In the genomic region with DNA sequence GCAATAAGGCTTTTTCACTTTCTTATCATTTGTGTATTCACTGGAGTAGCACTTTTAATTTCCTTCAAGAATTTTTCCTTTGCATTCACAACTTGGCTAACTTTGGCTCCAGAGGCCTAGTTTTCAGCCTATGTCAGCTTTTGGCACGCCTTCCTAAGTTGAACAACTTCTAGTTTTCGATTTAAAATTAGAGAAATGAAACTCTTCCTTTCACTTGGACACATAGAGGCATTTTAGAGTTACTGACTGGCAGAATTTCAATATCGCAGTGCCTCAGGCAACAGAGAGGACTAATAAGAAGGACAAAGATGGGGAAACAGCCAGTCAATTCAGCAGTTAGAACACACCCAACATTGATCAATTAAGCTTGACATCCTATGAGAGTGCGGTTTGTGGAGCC, we compare ENCODE assay signal across 23 cellular contexts.
A peak's percentile ranks its signal among the peaks of the same experiment; 100 is the strongest.
DNase-seq lines count a peak whose midpoint lies in the region; ATAC-seq, FAIRE-seq and TF ChIP-seq lines count a peak whose summit lies in the region.
"Had no signal": no experiment of that assay in that cellular context is flagged by ENCODE, and none has a peak within 500 bp of the region (broad histone marks: within the 10 kb centered on the region; RNA-seq: fewer than 3 reads in every experiment).

No MANE protein-coding gene starts in this region.

- no peak overlapping the region for H3K4ac ChIP-seq in H9 (ENCODE audit: low read depth, low read length)

- 0 out of 2 replicates have a peak overlapping the region, but pooled peaks have one; percentile 3 for H2AFZ ChIP-seq in GM23338
- no peak overlapping the region for H2AFZ ChIP-seq in GM12878 (ENCODE audit: control insufficient read depth, low read depth, low read length)
- H2AFZ ChIP-seq in H9 (ENCODE audit: low read length), result no peak overlapping the region
- H2AFZ ChIP-seq: PC-9 had no signal

- H3K4me1 Mint-ChIP-seq in GM23338 (no peaks in the 10 kb centered on the region), H9 (peaks cover 0 to 3% of the 10 kb centered on the region in 2 experiments; a peak in 1 of 4 replicates)
- H3K4me1 Mint-ChIP-seq: CD4-positive, alpha-beta memory T cell had no signal

- H2BK15ac ChIP-seq in H9 (ENCODE audit: low read depth, low read length), result no peak overlapping the region

- no peak overlapping the region for H2AK5ac ChIP-seq in H9 (ENCODE audit: insufficient read length, low read length)

- no peak overlapping the region for H2BK120ac ChIP-seq in H9 (ENCODE audit: low read depth, low read length, poor library complexity, severe bottlenecking)

- no peaks in the 10 kb centered on the region for H3F3A ChIP-seq in GM23338 (replicated peaks; ENCODE audit: low read depth)

- no peak for ATAC-seq in GM23338
- peak; percentile 45 for ATAC-seq in GM12878
- ATAC-seq: SK-N-SH treated with all-trans-retinoic acid at 6 μM for 48 hours had no signal

- no TSS peak for BruUV-seq in GM12878 (replicated peaks; lab: Mats Ljungman, UMichigan)

- no peaks in the 10 kb centered on the region for H3K9me2 ChIP-seq in GM23338 (ENCODE audit: insufficient read depth)

- H3K4me3 Mint-ChIP-seq in GM23338 (no peak overlapping the region), H9 (no peak overlapping the region)
- H3K4me3 Mint-ChIP-seq: CD4-positive, alpha-beta memory T cell had no signal

- FAIRE-seq in GM12878 (lab: Jason Lieb, UNC), result no peak
- FAIRE-seq: A204.1, GM12892 had no signal

- H3K4me3 ChIP-seq in GM23338 (no peak overlapping the region), GM12878 (no peak overlapping the region)
- H3K4me3 ChIP-seq: BLaER1, MG63, PC-9 had no signal

- no peak overlapping the region for H3K14ac ChIP-seq in H9 (ENCODE audit: insufficient read depth, low read length)

- DNase-seq in GM23338 (ENCODE audit: low spot score) (no peak), NOMO-1 treated with DMSO at 0.1 percent for 48 hours (lab: John Stamatoyannopoulos, UW; ENCODE audit: unreplicated experiment) (peak; percentile 85), GM12878 (ENCODE audit: low read depth, low spot score) (no peak), midbrain (lab: John Stamatoyannopoulos, UW) (peak; percentile 11), ureter (ENCODE audit: low spot score) (no peak), H9 (no peak), NCI-H1417 treated with DMSO at 0.1 percent for 48 hours (lab: John Stamatoyannopoulos, UW) (no peak)
- DNase-seq in stimulated activated CD4-positive, alpha-beta T cell treated with anti-CD3 and anti-CD28 coated beads, Interleukin-12 subunit alpha, Interleukin-12 subunit beta, amount 100 ng/mL, for 4 hours, result no peak
- DNase-seq: CD4-positive, alpha-beta memory T cell; DMS153; MG63; NCI-H1105 treated with DMSO at 0.1 percent for 48 hours; NCI-H1694; NCI-H2081 treated with DMSO at 0.1 percent for 48 hours; NCI-H2171 treated with DMSO at 0.1 percent for 48 hours; NCI-H524 treated with DMSO at 0.1 percent for 48 hours; NCI-H82; PC-9; SIG-M5 had no signal

- H3K36me3 Mint-ChIP-seq in GM23338 (ENCODE audit: low read depth) (no peaks in the 10 kb centered on the region), H9 (ENCODE audit: insufficient read depth in 1 of 3, low read depth in 3 of 3) (no peaks in the 10 kb centered on the region)
- H3K36me3 Mint-ChIP-seq: CD4-positive, alpha-beta memory T cell had no signal

- in situ Hi-C loops in GM12878 (cut with MboI), result no loop called here

- CTCF ChIA-PET in GM12878 (lab: Yijun Ruan, JAX), result interaction anchor here (1.0 kb wide), 1 partner anchor 10 kb away, joined by 3 read pairs; no protein-coding TSS in a partner anchor

- H3K4me1 ChIP-seq in GM23338 (ENCODE audit: insufficient read depth) (no peaks in the 10 kb centered on the region), GM12878 (ENCODE audit: control insufficient read depth, insufficient read depth, low read length) (no peaks in the 10 kb centered on the region), H9 (ENCODE audit: insufficient read depth, low read length) (no peaks in the 10 kb centered on the region)
- H3K4me1 ChIP-seq: BLaER1 had no signal

- no peak overlapping the region for H3K23ac ChIP-seq in H9 (ENCODE audit: insufficient read length, low read depth, low read length)

- H3K9me3 ChIP-seq in GM12878 (replicated peaks; ENCODE audit: control insufficient read depth, insufficient read depth, low read length) (no peaks in the 10 kb centered on the region), H9 (ENCODE audit: control insufficient read depth, low read depth, low read length) (no peaks in the 10 kb centered on the region)
- H3K9me3 ChIP-seq: BLaER1, MG63 had no signal

- H3K27ac ChIP-seq in GM23338 (ENCODE audit: low read depth), result no peak overlapping the region
- no peak overlapping the region for H3K27ac ChIP-seq in GM12878 (ENCODE audit: control insufficient read depth, insufficient read depth)
- H3K27ac ChIP-seq in H9 (ENCODE audit: insufficient read length, low read depth, low read length), result no peak overlapping the region
- H3K27ac ChIP-seq: BLaER1, PC-9 had no signal

- H4K5ac ChIP-seq in H9 (ENCODE audit: insufficient read length, low read depth, low read length), result no peak overlapping the region

- POLR2A ChIA-PET in GM12878 (lab: Charles Lee), result no interaction called here

- TF ChIP-seq RAD21 in GM12878 (IDR thresholded peaks at IDR 0.05; ENCODE audit: insufficient read depth, low read depth, low read length), result no peak

- no peaks in the 10 kb centered on the region for H3K23me2 ChIP-seq in H9 (ENCODE audit: insufficient read length, low read depth, low read length, poor library complexity, severe bottlenecking)

- H3K79me2 ChIP-seq in GM23338 (replicated peaks; ENCODE audit: insufficient read depth) (no peaks in the 10 kb centered on the region), GM12878 (ENCODE audit: control insufficient read depth, insufficient read depth, low read length) (no peaks in the 10 kb centered on the region), H9 (ENCODE audit: insufficient read depth, low read length) (no peaks in the 10 kb centered on the region)

- H3K27me3 Mint-ChIP-seq in GM23338 (ENCODE audit: insufficient read depth, low read depth, poor library complexity), result no peaks in the 10 kb centered on the region
- no peaks in the 10 kb centered on the region for H3K27me3 Mint-ChIP-seq in H9 (ENCODE audit: low read depth)
- H3K27me3 Mint-ChIP-seq: CD4-positive, alpha-beta memory T cell had no signal

- no peaks in the 10 kb centered on the region for H3K79me1 ChIP-seq in H9 (ENCODE audit: insufficient read depth, low read depth, low read length, poor library complexity, severe bottlenecking)

- TF ChIP-seq POLR2A in GM12878 (IDR thresholded peaks at IDR 0.05; ENCODE audit: low read depth, low read length), result no peak

- no peak overlapping the region for H3K18ac ChIP-seq in H9 (ENCODE audit: insufficient read length, low read depth, low read length)

- H4K8ac ChIP-seq in H9 (replicated peaks; ENCODE audit: insufficient read length, low read depth, low read length), result no peak overlapping the region

- RAD21 ChIA-PET in GM12878 (lab: Charles Lee; ENCODE audit: unreplicated experiment), result interaction anchor here (1.2 kb wide), 1 partner anchor 21 kb away, joined by 3 read pairs; no protein-coding TSS in a partner anchor

- WGBS in GM12878 (ENCODE audit: insufficient coverage, insufficient replicate concordance, low lambda C conversion rate, missing lambda C conversion rate), result 26% methylated on average over 4 of the region's 4 CpGs
- WGBS in H9 (ENCODE audit: extremely low coverage, insufficient read length, low lambda C conversion rate), result no CpG with 5 or more reads among the region's 4 CpGs

- H4K20me1 ChIP-seq in GM23338 (replicated peaks; ENCODE audit: insufficient read depth) (no peaks in the 10 kb centered on the region), GM12878 (ENCODE audit: control insufficient read depth, insufficient read depth) (no peaks in the 10 kb centered on the region), H9 (ENCODE audit: control insufficient read depth, insufficient read depth, insufficient read length) (no peaks in the 10 kb centered on the region)
- H4K20me1 ChIP-seq: BLaER1 had no signal

- no peak overlapping the region for H4K91ac ChIP-seq in H9 (ENCODE audit: insufficient read length, low read depth, low read length)

- H3K36me3 ChIP-seq in GM23338 (ENCODE audit: insufficient read depth) (no peaks in the 10 kb centered on the region), GM12878 (ENCODE audit: control insufficient read depth in 2 of 2, insufficient read depth in 2 of 2, low read length in 1 of 2) (no peaks in the 10 kb centered on the region)
- H3K36me3 ChIP-seq: BLaER1, MG63 had no signal

- no peak overlapping the region for H3K9ac ChIP-seq in GM12878 (ENCODE audit: control insufficient read depth, insufficient read depth, low read length)
- no peak overlapping the region for H3K9ac ChIP-seq in H9 (ENCODE audit: extremely low read depth, insufficient read length, low read length)
- H3K9ac ChIP-seq: BLaER1 had no signal

- SMC1A ChIA-PET in GM12878 (lab: Charles Lee; ENCODE audit: uncharacterized antibody, unreplicated experiment), result interaction anchor here (1.0 to 2.0 kb wide), 4 partner anchors 9 to 20 kb away, joined by 3 to 8 read pairs (median 4); no protein-coding TSS in a partner anchor

- H3K27ac Mint-ChIP-seq in GM23338, result no peak overlapping the region
- no peak overlapping the region for H3K27ac Mint-ChIP-seq in H9
- H3K27ac Mint-ChIP-seq: CD4-positive, alpha-beta memory T cell had no signal

- no peak overlapping the region for H2BK20ac ChIP-seq in H9 (ENCODE audit: low read depth, low read length, poor library complexity, severe bottlenecking)

- H3K27me3 ChIP-seq in GM23338 (ENCODE audit: insufficient read depth) (no peaks in the 10 kb centered on the region), GM12878 (replicated peaks in 1 of 2; ENCODE audit: control insufficient read depth in 2 of 2, insufficient read depth in 2 of 2, low read length in 1 of 2) (no peaks in the 10 kb centered on the region), H9 (ENCODE audit: insufficient read depth, low read length) (no peaks in the 10 kb centered on the region)
- H3K27me3 ChIP-seq: BLaER1, MG63 had no signal

- H2BK5ac ChIP-seq in H9 (ENCODE audit: insufficient read length, low read length), result no peak overlapping the region

- H3K4me2 ChIP-seq in GM23338 (no peak overlapping the region), GM12878 (ENCODE audit: control insufficient read depth, insufficient read depth) (no peak overlapping the region), H9 (ENCODE audit: insufficient read depth, insufficient read length, low read length) (no peak overlapping the region)
- H3K4me2 ChIP-seq: BLaER1, PC-9 had no signal

- no peak overlapping the region for H2BK12ac ChIP-seq in H9 (ENCODE audit: insufficient read length, low read depth, low read length)

- TF ChIP-seq CTCF in GM23338 (conservative IDR thresholded peaks at IDR 0.05; ENCODE audit: low read depth in 2 of 2) (no peak), GM12878 (IDR thresholded peaks at IDR 0.05 in 2 of 3, conservative IDR thresholded peaks at IDR 0.05 in 1 of 3; ENCODE audit: control insufficient read depth in 2 of 3, extremely low read depth in 1 of 3, insufficient read depth in 1 of 3, low read depth in 3 of 3, low read length in 3 of 3) (no peak), H9 (conservative IDR thresholded peaks at IDR 0.05) (no peak)

- intact Hi-C loops in GM12878 (cut with micrococcal nuclease; ENCODE audit: unreplicated experiment), result no loop called here

- no peaks in the 10 kb centered on the region for H3K9me3 Mint-ChIP-seq in GM23338
- no peaks in the 10 kb centered on the region for H3K9me3 Mint-ChIP-seq in H9

- no peak overlapping the region for H3K56ac ChIP-seq in H9 (ENCODE audit: insufficient read length, low read depth, low read length)

- no peak for TF ChIP-seq EP300 in GM12878 (IDR thresholded peaks at IDR 0.05; ENCODE audit: borderline replicate concordance in 1 of 2, control insufficient read depth in 1 of 2, low read depth in 2 of 2, low read length in 2 of 2)

- no peak overlapping the region for H3T11ph ChIP-seq in H9 (ENCODE audit: low read length)

Comparison
In these comparisons a context has a peak if more than half of its experiments do, and no peak if none do; other contexts are left out.
1. DNase-seq: peak in NOMO-1 treated with DMSO at 0.1 percent for 48 hours (single experiment) and midbrain (single experiment); none in GM23338 (single experiment), GM12878 (single experiment), ureter (single experiment), H9 (single experiment), NCI-H1417 treated with DMSO at 0.1 percent for 48 hours (single experiment) and stimulated activated CD4-positive, alpha-beta T cell treated with anti-CD3 and anti-CD28 coated beads, Interleukin-12 subunit alpha, Interleukin-12 subunit beta, amount 100 ng/mL, for 4 hours (single experiment).